Comparison of ENCODE assay signal across 21 cellular contexts in the genomic region with DNA sequence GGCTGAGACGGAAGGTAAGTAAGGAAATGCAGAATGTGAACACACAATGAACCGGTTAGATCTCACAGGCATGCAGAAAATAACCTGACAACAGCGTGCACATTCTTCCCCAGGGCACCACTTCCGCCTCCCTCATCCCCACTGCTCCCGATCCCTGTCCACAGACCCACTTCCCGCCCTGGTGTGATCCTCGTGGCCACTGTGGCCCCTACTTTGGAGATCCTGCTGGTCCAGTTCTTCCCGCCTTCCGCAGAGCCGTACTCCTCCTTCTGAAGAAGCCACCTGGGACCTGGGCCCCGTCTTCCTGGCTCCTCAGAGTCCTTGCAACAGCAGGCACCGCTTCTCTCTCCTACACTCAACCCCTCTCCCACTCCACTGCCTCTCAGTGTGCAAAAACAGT. TPM values are rescaled to one million over a fixed set of nuclear protein-coding genes. Genes with fewer than 3 reads are reported as not detected.
DNase-seq lines count a peak whose midpoint lies in the region; ATAC-seq and TF ChIP-seq lines count a peak whose summit lies in the region.
"Had no signal": no experiment of that assay in that cellular context is flagged by ENCODE, and none has a peak within 500 bp of the region (broad histone marks: within the 10 kb centered on the region; RNA-seq: fewer than 3 reads in every experiment).

No MANE protein-coding gene starts in this region.

- H3K27me3 Mint-ChIP-seq in Caco-2 (ENCODE audit: insufficient read depth, unreplicated experiment) = no peaks in the 10 kb centered on the region
- no peaks in the 10 kb centered on the region for H3K27me3 Mint-ChIP-seq in chondrocyte (ENCODE audit: low read depth)
- peaks cover 40% of the 10 kb centered on the region for H3K27me3 Mint-ChIP-seq in neural crest cell (ENCODE audit: low read depth)

- no TSS peak for BruUV-seq in Caco-2 (replicated peaks; lab: Mats Ljungman, UMichigan)

- H3K4me1 Mint-ChIP-seq in Caco-2 (ENCODE audit: low read depth, unreplicated experiment) = peaks cover 18% of the 10 kb centered on the region
- peaks cover 39% of the 10 kb centered on the region for H3K4me1 Mint-ChIP-seq in chondrocyte (ENCODE audit: low read depth)
- peaks cover 39% of the 10 kb centered on the region for H3K4me1 Mint-ChIP-seq in neural crest cell

- no peaks in the 10 kb centered on the region for H4K20me1 ChIP-seq in BLaER1

- H3K4me1 ChIP-seq in BLaER1 (peaks cover 39% of the 10 kb centered on the region), Caco-2 (no peaks in the 10 kb centered on the region)

- DNase-seq in Caco-2 = no peak
- DNase-seq in chondrocyte (ENCODE audit: low spot score) = peak; percentile 64
- DNase-seq in neural crest cell (ENCODE audit: low read depth, low spot score) = no peak
- DNase-seq in RKO (ENCODE audit: low spot score) = no peak
- DNase-seq in T-helper 1 cell = no peak
- DNase-seq: activated CD8-positive, alpha-beta T cell treated with anti-CD3 and anti-CD28 coated beads for 36 hours; activated T-cell treated with anti-CD3 and anti-CD28 coated beads, Interleukin-2, amount 50 U/mL, for 48 hours; EL; kidney glomerular epithelial cell; NCI-H1105 treated with DMSO at 0.1 percent for 48 hours; NCI-H2107; NCI-H524; retina; WERI-Rb-1 had no signal

- peak overlapping the region; percentile 94 for H3K4me2 ChIP-seq in BLaER1

- ATAC-seq in HG03095 (IDR thresholded peaks at IDR 0.05; ENCODE audit: unreplicated experiment) = no peak
- ATAC-seq: activated CD8-positive, alpha-beta T cell treated with anti-CD3 and anti-CD28 coated beads for 36 hours had no signal

- H3K36me3 Mint-ChIP-seq in Caco-2 (ENCODE audit: insufficient read depth, unreplicated experiment) (no peaks in the 10 kb centered on the region), chondrocyte (ENCODE audit: low read depth) (no peaks in the 10 kb centered on the region), neural crest cell (ENCODE audit: low read depth) (no peaks in the 10 kb centered on the region)

- POLR2A ChIA-PET in Caco-2 (lab: Charles Lee) = no interaction called here

- H3K9ac ChIP-seq in BLaER1 = no peak overlapping the region

- CTCF ChIA-PET in Caco-2 (lab: Charles Lee) = no interaction called here

- H3K9me3 Mint-ChIP-seq in Caco-2 (ENCODE audit: unreplicated experiment) (no peaks in the 10 kb centered on the region), chondrocyte (ENCODE audit: low read depth) (no peaks in the 10 kb centered on the region), neural crest cell (no peaks in the 10 kb centered on the region)
- H3K9me3 Mint-ChIP-seq: activated CD8-positive, alpha-beta T cell treated with anti-CD3 and anti-CD28 coated beads for 36 hours; dendritic cell treated with granulocyte-macrophage colony-stimulating factor and Interleukin-4, amounts not matched to agents 40 ng/mL and 50 ng/mL, for 4 days had no signal

- H3K4me3 ChIP-seq in BLaER1 (no peak overlapping the region), Caco-2 (ENCODE audit: low read depth, low read length) (no peak overlapping the region)

- H3K9me3 ChIP-seq in BLaER1 = no peaks in the 10 kb centered on the region
- H3K9me3 ChIP-seq in Caco-2 = no peaks in the 10 kb centered on the region
- H3K9me3 ChIP-seq: suprapubic skin had no signal

- no peak overlapping the region for H3K27ac ChIP-seq in BLaER1
- H3K27ac ChIP-seq: suprapubic skin, WERI-Rb-1 had no signal

- H3K27ac Mint-ChIP-seq in Caco-2 (ENCODE audit: unreplicated experiment) (no peak overlapping the region), chondrocyte (ENCODE audit: unreplicated experiment) (no peak overlapping the region), neural crest cell (ENCODE audit: unreplicated experiment) (no peak overlapping the region)
- H3K27ac Mint-ChIP-seq: activated CD8-positive, alpha-beta T cell treated with anti-CD3 and anti-CD28 coated beads for 36 hours had no signal

- intact Hi-C loops in Caco-2 (cut with micrococcal nuclease; ENCODE audit: unreplicated experiment) = no loop called here

- H3K4me3 Mint-ChIP-seq in Caco-2 (ENCODE audit: unreplicated experiment) (peak overlapping the region; percentile 80), chondrocyte (ENCODE audit: unreplicated experiment) (no peak overlapping the region), neural crest cell (peak overlapping the region; percentile 94)

- H3K27me3 ChIP-seq in BLaER1 (no peaks in the 10 kb centered on the region), Caco-2 (replicated peaks; ENCODE audit: control insufficient read depth, insufficient read depth, low read length) (no peaks in the 10 kb centered on the region)
- H3K27me3 ChIP-seq: suprapubic skin had no signal

- H3K36me3 ChIP-seq in BLaER1 = peaks cover 5% of the 10 kb centered on the region; the same call in 1 of the 2 replicates
- H3K36me3 ChIP-seq in Caco-2 (ENCODE audit: control insufficient read depth, insufficient read depth, low read length) = no peaks in the 10 kb centered on the region
- H3K36me3 ChIP-seq: suprapubic skin, WERI-Rb-1 had no signal

- TF ChIP-seq CTCF in Caco-2 (IDR thresholded peaks at IDR 0.05; ENCODE audit: insufficient read depth in 1 of 2, low read depth in 1 of 2, low read length in 1 of 2, severe bottlenecking in 1 of 2, unreplicated experiment in 1 of 2) (no peak), chondrocyte (IDR thresholded peaks at IDR 0.05) (no peak), neural crest cell (conservative IDR thresholded peaks at IDR 0.05) (no peak)

RNA-seq across cellular contexts. Expression of gene GSTM4, which starts 1.4 kb away (rescaled TPM):
- total RNA-seq in Caco-2 (2022) (9.6 and 11.9 TPM in 2 replicates), chondrocyte (14.5 to 20.8 TPM (median 14.8 TPM) in 3 replicates), neural crest cell (26.7 and 28.2 TPM in 2 replicates)

RNA-seq across cellular contexts. Expression of gene GSTM2, which starts 13.3 kb away (rescaled TPM):
- total RNA-seq in Caco-2 (2022) (0.84 and 1.7 TPM in 2 replicates), chondrocyte (24.6 to 41.3 TPM (median 25.8 TPM) in 3 replicates), neural crest cell (43.7 and 46.6 TPM in 2 replicates)

RNA-seq across cellular contexts. Expression of gene GSTM1, which starts 33.1 kb away (rescaled TPM):
- not detected in 2 replicates for total RNA-seq in Caco-2 (2022)
- total RNA-seq in chondrocyte = 8.9 to 17.8 TPM (median 17.8 TPM) in 3 replicates
- 45.9 and 47.8 TPM in 2 replicates for total RNA-seq in neural crest cell
- total RNA-seq: mesenteric fat pad had no signal

RNA-seq across cellular contexts. Expression of gene AMPD2, which starts 34.9 kb away (rescaled TPM):
- total RNA-seq in Caco-2 (2022) = 40.3 and 47.8 TPM in 2 replicates
- total RNA-seq in chondrocyte = 70.6 to 100 TPM (median 74.2 TPM) in 3 replicates
- 93.1 and 105 TPM in 2 replicates for total RNA-seq in neural crest cell

RNA-seq across cellular contexts. Expression of gene GNAT2, which starts 35.1 kb away (rescaled TPM):
- total RNA-seq in Caco-2 (2022) = not detected in 2 replicates
- total RNA-seq in chondrocyte = not detected in 3 replicates
- total RNA-seq in neural crest cell = not detected in 2 replicates
- total RNA-seq: endothelial cell of umbilical vein; mesenteric fat pad; suprapubic skin; T-helper 1 cell treated with Interleukin-12 subunit alpha and Interleukin-12 subunit beta and Interleukin-4 antibody, amounts not matched to agents 30 ng/mL and 1 ng/mL, for 36 hours had no signal
